Comparison of ENCODE assay signal across 26 cellular contexts in the genomic region with DNA sequence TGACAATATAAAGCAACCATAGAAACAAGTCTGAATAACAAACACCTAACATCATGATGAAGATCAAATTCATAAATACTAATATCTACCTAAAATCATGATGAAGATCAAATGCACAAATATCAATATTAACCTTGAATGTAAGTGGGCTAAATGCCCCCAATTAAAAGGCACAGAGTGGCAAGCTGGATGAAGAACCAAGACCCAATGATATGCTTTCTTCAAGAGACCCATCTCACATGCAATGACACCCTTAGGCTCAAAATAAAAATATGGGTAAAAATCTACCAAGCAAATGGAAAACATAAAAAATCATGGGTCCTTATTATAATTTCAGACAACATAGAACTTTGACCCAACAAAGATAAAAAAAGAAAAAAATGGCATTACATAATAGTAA.
"Had no signal": no experiment of that assay in that cellular context is flagged by ENCODE, and none has a peak within 500 bp of the region (broad histone marks: within the 10 kb centered on the region; RNA-seq: fewer than 3 reads in every experiment).

No MANE protein-coding gene starts in this region.

- H3K4me1 ChIP-seq: stomach, suprapubic skin, testis, thyroid gland, tibial artery, tibial nerve, transverse colon, upper lobe of left lung, upper lobe of right lung, uterus, vagina had no signal

- H3K36me3 ChIP-seq: stomach, suprapubic skin, thoracic aorta, thyroid gland, tibial artery, tibial nerve, transverse colon, upper lobe of left lung, upper lobe of right lung, uterus, vagina had no signal

- H3K4me3 ChIP-seq: stomach, suprapubic skin, testis, thoracic aorta, thyroid gland, tibial artery, tibial nerve, transverse colon, upper lobe of left lung, upper lobe of right lung, uterus, vagina had no signal

- DNase-seq: stimulated activated CD4-positive, alpha-beta T cell treated with anti-CD3 and anti-CD28 coated beads, Interleukin-2, amount 100 ng/mL, for 48 hours; stimulated activated CD4-positive, alpha-beta T cell treated with anti-CD3 and anti-CD28 coated beads, Interleukin-4, amount 100 ng/mL, for 1 hour; stimulated activated CD4-positive, alpha-beta T cell treated with anti-CD3 and anti-CD28 coated beads, Interleukin-4, amount 100 ng/mL, for 24 hours; stimulated activated CD4-positive, alpha-beta T cell treated with anti-CD3 and anti-CD28 coated beads, Interleukin-4, amount 100 ng/mL, for 4 hours; stimulated activated CD8-positive, alpha-beta memory T cell treated with anti-CD3 and anti-CD28 coated beads, Interleukin-4, amount 100 ng/mL, for 48 hours; stimulated activated naive B cell treated with anti-CD40 and anti-IgM and Interleukin-4, amounts not matched to agents 10 μg/mL and 1 μg/mL and 100 μg/mL, for 72 hours; stimulated activated naive CD4-positive, alpha-beta T cell; stimulated activated naive CD4-positive, alpha-beta T cell treated with Interleukin-2 at 50 U/mL for 16 hours; stimulated activated naive CD8-positive, alpha-beta T cell treated with anti-CD3 and anti-CD28 coated beads, Interleukin-15, amount 100 ng/mL, for 72 hours; stimulated activated naive CD8-positive, alpha-beta T cell treated with anti-CD3 and anti-CD28 coated beads, Interleukin-15, Interleukin-2, amounts not matched to agents 100 U/mL and 50 U/mL, for 24 hours; stomach; substantia nigra; testis; thyroid gland; tibial artery; transverse colon; trophoblast cell; upper lobe of left lung; upper lobe of right lung; uterus had no signal

- H3K27ac ChIP-seq: stomach, suprapubic skin, testis, thoracic aorta, thyroid gland, tibial artery, tibial nerve, transverse colon, upper lobe of left lung, upper lobe of right lung, uterus, vagina had no signal

- H3K27me3 ChIP-seq: stomach, suprapubic skin, testis, thyroid gland, tibial artery, tibial nerve, transverse colon, upper lobe of left lung, upper lobe of right lung, uterus, vagina had no signal

- H3K9me3 ChIP-seq: suprapubic skin, testis, thyroid gland, uterus had no signal

- ATAC-seq: stimulated activated effector memory CD8-positive, alpha-beta T cell treated with anti-CD3 and anti-CD28 coated beads, Interleukin-12 subunit alpha, Interleukin-12 subunit beta, amount 100 ng/mL, for 72 hours; stimulated activated memory B cell treated with anti-CD40 and anti-IgM and Interleukin-4, amounts not matched to agents 10 μg/mL and 1 μg/mL and 100 μg/mL, for 72 hours; stimulated activated naive B cell treated with anti-CD40 and anti-IgM and Interleukin-4, amounts not matched to agents 10 μg/mL and 1 μg/mL and 100 μg/mL, for 72 hours; stimulated activated naive CD8-positive, alpha-beta T cell treated with anti-CD3 and anti-CD28 coated beads, Interleukin-15, amount 100 ng/mL, for 72 hours; stimulated activated naive CD8-positive, alpha-beta T cell treated with anti-CD3 and anti-CD28 coated beads, Interleukin-15, Interleukin-2, amounts not matched to agents 100 U/mL and 50 U/mL, for 24 hours; upper lobe of right lung had no signal
